9 cellular contexts compared by ENCODE assay signal in genomic region chr7:992742-993607, GRCh38. TPM values are rescaled to one million over a fixed set of nuclear protein-coding genes. Genes with fewer than 3 reads are reported as not detected.
DNase-seq lines count a peak whose midpoint lies in the region; ATAC-seq, FAIRE-seq and TF ChIP-seq lines count a peak whose summit lies in the region.
"Had no signal": no experiment of that assay in that cellular context is flagged by ENCODE, and none has a peak within 500 bp of the region (broad histone marks: within the 10 kb centered on the region; RNA-seq: fewer than 3 reads in every experiment).

No MANE protein-coding gene starts in this region.

- TF ChIP-seq RAD21 in HepG2 (CRISPR knock-in tag; IDR thresholded peaks at IDR 0.05) = peak; percentile 100

- peak overlapping the region; percentile 71 for H3K9ac ChIP-seq in HepG2 (ENCODE audit: insufficient read depth, low read depth, low read length)

- H3K4me2 ChIP-seq in HepG2 (ENCODE audit: low read depth, low read length) = peak overlapping the region; percentile 82

- ATAC-seq in GM19455 (IDR thresholded peaks at IDR 0.05; ENCODE audit: unreplicated experiment) (peak; percentile 82), HG03558 (IDR thresholded peaks at IDR 0.05; ENCODE audit: extremely low read depth, unreplicated experiment) (peak; percentile 46), HepG2 (peak; percentile 82)

- H3K27ac Mint-ChIP-seq in CD8-positive, alpha-beta memory T cell = peak overlapping the region in 1 of 8 donors; percentile 66
- no peak overlapping the region for H3K27ac Mint-ChIP-seq in chondrocyte (ENCODE audit: unreplicated experiment)
- H3K27ac Mint-ChIP-seq: activated naive CD8-positive, alpha-beta T cell had no signal

- peaks cover 0 to 8% (median 0%) of the 10 kb centered on the region in 3 donors for H3K36me3 Mint-ChIP-seq in CD8-positive, alpha-beta memory T cell
- peaks cover 1% of the 10 kb centered on the region for H3K36me3 Mint-ChIP-seq in chondrocyte (ENCODE audit: low read depth)
- H3K36me3 Mint-ChIP-seq: activated naive CD8-positive, alpha-beta T cell had no signal

- no peak overlapping the region for H3K4me3 ChIP-seq in CD8-positive, alpha-beta memory T cell (ENCODE audit: low read length)
- peak overlapping the region; percentile 54 to 74 (median 61); a peak in 5 of 6 replicates for H3K4me3 ChIP-seq in HepG2 (replicated peaks in 1 of 3; ENCODE audit: insufficient read depth in 1 of 3, low read depth in 2 of 3, low read length in 3 of 3)

- no TSS peak for BruUV-seq in HepG2 (replicated peaks; lab: Mats Ljungman, UMichigan)

- TF ChIP-seq POLR2A in HepG2 (IDR thresholded peaks at IDR 0.05; ENCODE audit: insufficient read depth in 1 of 2, low read depth in 2 of 2, low read length in 2 of 2) = peak in 1 of 2 experiments; percentile 53; a peak in 2 of 4 replicates

- TF ChIP-seq CTCF in chondrocyte (IDR thresholded peaks at IDR 0.05) (peak; percentile 100), HepG2 (CRISPR knock-in tag; IDR thresholded peaks at IDR 0.05) (peak; percentile 100)

- H3K9me3 ChIP-seq in CD8-positive, alpha-beta memory T cell (ENCODE audit: low read length) = no peaks in the 10 kb centered on the region
- H3K9me3 ChIP-seq in HepG2 (ENCODE audit: low read length) = no peaks in the 10 kb centered on the region

- in situ Hi-C loops in HepG2 (cut with HindIII; ENCODE audit: extremely low pct_ligation_motif_present, low pct_unique_long_range_greater_than_20kb) = loop anchor here (5.0 kb wide), 1 partner anchor 74 kb away; no protein-coding TSS in a partner anchor

- H3K4me1 Mint-ChIP-seq in CD8-positive, alpha-beta memory T cell = peaks cover 0 to 5% (median 3%) of the 10 kb centered on the region in 3 donors
- H3K4me1 Mint-ChIP-seq in chondrocyte (ENCODE audit: low read depth) = peaks cover 8% of the 10 kb centered on the region

- no peak overlapping the region for H3K4me3 Mint-ChIP-seq in CD8-positive, alpha-beta memory T cell
- H3K4me3 Mint-ChIP-seq in chondrocyte (ENCODE audit: unreplicated experiment) = peak overlapping the region; percentile 4
- H3K4me3 Mint-ChIP-seq: activated naive CD8-positive, alpha-beta T cell had no signal

- peak; percentile 79 for FAIRE-seq in HepG2 (lab: Jason Lieb, UNC)

- POLR2A ChIA-PET in CD8-positive, alpha-beta memory T cell (lab: Charles Lee) = interaction anchor here (1.2 to 2.0 kb wide), 2 partner anchors 73 to 264 kb away, joined by 5 to 7 read pairs; no protein-coding TSS in a partner anchor
- POLR2A ChIA-PET in HepG2 (lab: Yijun Ruan, JAX) = interaction anchor here (0.7 to 5.2 kb wide), 31 partner anchors 9 to 190 kb away, joined by 3 to 292 read pairs (median 5); partner anchors contain the start of genes ADAP1, COX19, CYP2W1 and GET4

- H3K4me1 ChIP-seq in CD8-positive, alpha-beta memory T cell (ENCODE audit: insufficient read depth, low read length) = peaks cover 5% of the 10 kb centered on the region
- H3K4me1 ChIP-seq in HepG2 (ENCODE audit: insufficient read depth, low read length) = peaks cover 35% of the 10 kb centered on the region

- intact Hi-C loops in HepG2 (cut with micrococcal nuclease; ENCODE audit: unreplicated experiment) = loop anchor here (1.0 to 5.0 kb wide), 4 partner anchors 11 to 72 kb away; no protein-coding TSS in a partner anchor

- no peak overlapping the region for H3K27ac ChIP-seq in CD8-positive, alpha-beta memory T cell (ENCODE audit: low read depth, low read length)
- peak overlapping the region; percentile 91 for H3K27ac ChIP-seq in HepG2 (ENCODE audit: extremely low read length, insufficient read depth, low read length)

- DNase-seq in CD8-positive, alpha-beta memory T cell = peak; percentile 83 to 95 (median 89)
- DNase-seq in NCI-H69 (lab: John Stamatoyannopoulos, UW) = peak; percentile 95
- peak; percentile 97 for DNase-seq in activated CD4-positive, alpha-beta T cell treated with anti-CD3 and anti-CD28 coated beads for 48 hours
- no peak for DNase-seq in chondrocyte (ENCODE audit: low spot score)
- peak; percentile 93 for DNase-seq in HepG2 (ENCODE audit: low spot score)
- DNase-seq in stimulated activated CD4-positive, alpha-beta T cell treated with anti-CD3 and anti-CD28 coated beads, TNF-alpha, amount 100 ng/mL, for 1 hour (ENCODE audit: low read depth in 3 of 3, low spot score in 1 of 3) = peak; percentile 84 to 94 (median 90)

- H3K79me2 ChIP-seq in HepG2 (ENCODE audit: insufficient read depth, low read length) = no peaks in the 10 kb centered on the region

- CTCF ChIA-PET in CD8-positive, alpha-beta memory T cell (lab: Charles Lee) = interaction anchor here (0.5 to 9.5 kb wide), 51 partner anchors 8 to 671 kb away, joined by 3 to 222 read pairs (median 5); partner anchors contain the start of genes COX19, CYP2W1 and GPR146
- CTCF ChIA-PET in HepG2 (lab: Yijun Ruan, JAX; ENCODE audit: low intra/inter-chr PET ratio, low total read pairs) = interaction anchor here (0.6 to 4.4 kb wide), 15 partner anchors 15 to 190 kb away, joined by 3 to 65 read pairs (median 5); partner anchors contain the start of genes COX19 and GPER1

- no peaks in the 10 kb centered on the region for H3K9me3 Mint-ChIP-seq in CD8-positive, alpha-beta memory T cell
- no peaks in the 10 kb centered on the region for H3K9me3 Mint-ChIP-seq in chondrocyte (ENCODE audit: low read depth)

- H2AFZ ChIP-seq in HepG2 (ENCODE audit: low read length) = no peak overlapping the region

- no peaks in the 10 kb centered on the region for H3K27me3 Mint-ChIP-seq in CD8-positive, alpha-beta memory T cell
- H3K27me3 Mint-ChIP-seq in chondrocyte (ENCODE audit: low read depth) = no peaks in the 10 kb centered on the region
- H3K27me3 Mint-ChIP-seq: activated naive CD8-positive, alpha-beta T cell had no signal

- H3K36me3 ChIP-seq in CD8-positive, alpha-beta memory T cell (ENCODE audit: insufficient read depth, low read length) = no peaks in the 10 kb centered on the region
- H3K36me3 ChIP-seq in HepG2 (replicated peaks in 1 of 2; ENCODE audit: control insufficient read depth in 1 of 2, insufficient read depth in 2 of 2, low read length in 2 of 2) = peaks cover 0 to 3% of the 10 kb centered on the region in 2 experiments; a peak in 1 of 5 replicates

- 7% methylated on average over 22 of the region's 33 CpGs for WGBS in HepG2 (ENCODE audit: low lambda C conversion rate)

- H4K20me1 ChIP-seq in HepG2 (ENCODE audit: insufficient read depth, low read length) = no peaks in the 10 kb centered on the region

- H3K27me3 ChIP-seq in CD8-positive, alpha-beta memory T cell (ENCODE audit: insufficient read depth, low read length, poor library complexity, severe bottlenecking) = no peaks in the 10 kb centered on the region
- no peaks in the 10 kb centered on the region for H3K27me3 ChIP-seq in HepG2 (ENCODE audit: control insufficient read depth in 1 of 2, insufficient read depth in 2 of 2, low read length in 2 of 2)

- TF ChIP-seq EP300 in HepG2 (IDR thresholded peaks at IDR 0.05; ENCODE audit: low read depth in 2 of 2, low read length in 2 of 2) = peak in 1 of 2 experiments; percentile 60; a peak in 2 of 4 replicates
- no peak for TF ChIP-seq EP300 in HepG2 (CRISPR knock-in tag; IDR thresholded peaks at IDR 0.05; ENCODE audit: borderline replicate concordance)

RNA-seq across cellular contexts. Expression of gene CYP2W1, which starts 10.0 kb away (rescaled TPM):
- not detected for total RNA-seq in CD8-positive, alpha-beta memory T cell
- polyA plus RNA-seq in CD8-positive, alpha-beta memory T cell = not detected
- total RNA-seq in chondrocyte (not detected in 3 replicates), HepG2 (2016; rRNA removed; fragmentation: Illumina TruSeq; extraction: Trizol) (11.7 and 31.7 TPM in 2 replicates)
- 6.8 and 8.3 TPM in 2 replicates for total RNA-seq in HepG2 (2016; cell fraction: cytosol; rRNA removed; fragmentation: Illumina TruSeq; extraction: Trizol; ENCODE audit: low read depth)
- 10.2 and 31.7 TPM in 2 replicates for total RNA-seq in HepG2 (2016; cell fraction: insoluble cytoplasmic fraction; rRNA removed; fragmentation: Illumina TruSeq; extraction: Trizol)
- total RNA-seq in HepG2 (2016; cell fraction: membrane; rRNA removed; fragmentation: Illumina TruSeq; extraction: Trizol) = 10.9 and 11.0 TPM in 2 replicates
- total RNA-seq in HepG2 (2016; cell fraction: nucleus; rRNA removed; fragmentation: Illumina TruSeq; extraction: Trizol) = 35.8 and 47.0 TPM in 2 replicates
- polyA plus RNA-seq in HepG2 (2011; rRNA removed) = 19.5 and 32.7 TPM in 2 replicates
- polyA plus RNA-seq in HepG2 (2011; cell fraction: cytosol; rRNA removed) = 9.5 and 22.3 TPM in 2 replicates
- 171 and 205 TPM in 2 replicates for polyA plus RNA-seq in HepG2 (2011; cell fraction: nucleus; rRNA removed)
- polyA plus RNA-seq in HepG2 (2012) = 20.0 and 28.3 TPM in 2 replicates
- polyA plus RNA-seq in HepG2 (2016; cell fraction: cytosol; fragmentation: Illumina TruSeq; extraction: Trizol; ENCODE audit: low read depth) = 5.5 and 6.2 TPM in 2 replicates
- polyA plus RNA-seq in HepG2 (2016; cell fraction: insoluble cytoplasmic fraction; fragmentation: Illumina TruSeq; extraction: Trizol; ENCODE audit: low read depth) = 14.3 and 20.7 TPM in 2 replicates
- 8.5 and 9.6 TPM in 2 replicates for polyA plus RNA-seq in HepG2 (2016; cell fraction: membrane; fragmentation: Illumina TruSeq; extraction: Trizol; ENCODE audit: low read depth)
- polyA plus RNA-seq in HepG2 (2016; cell fraction: nucleus; fragmentation: Illumina TruSeq; extraction: Trizol; ENCODE audit: insufficient read depth, low read depth) = 135 and 137 TPM in 2 replicates
- polyA minus RNA-seq in HepG2 (2011; rRNA and poly(A)+ RNA removed; ENCODE audit: low replicate concordance) = 66.3 TPM in 1 of 2 replicates, not detected in the other
- polyA minus RNA-seq in HepG2 (2011; cell fraction: cytosol; rRNA and poly(A)+ RNA removed) = 26.5 and 32.3 TPM in 2 replicates
- 88.4 and 113 TPM in 2 replicates for polyA minus RNA-seq in HepG2 (2011; cell fraction: nucleus; rRNA and poly(A)+ RNA removed)

RNA-seq across cellular contexts. Expression of gene COX19, which starts 17.6 kb away (rescaled TPM):
- total RNA-seq in CD8-positive, alpha-beta memory T cell = 10 to 100 TPM; 18.9 to 21.3 TPM
- polyA plus RNA-seq in CD8-positive, alpha-beta memory T cell = 25.9 TPM
- total RNA-seq in chondrocyte (9.2 to 9.6 TPM (median 9.5 TPM) in 3 replicates), HepG2 (2016; rRNA removed; fragmentation: Illumina TruSeq; extraction: Trizol) (6.5 and 11.5 TPM in 2 replicates)
- 2.6 and 3.0 TPM in 2 replicates for total RNA-seq in HepG2 (2016; cell fraction: cytosol; rRNA removed; fragmentation: Illumina TruSeq; extraction: Trizol; ENCODE audit: low read depth)
- total RNA-seq in HepG2 (2016; cell fraction: insoluble cytoplasmic fraction; rRNA removed; fragmentation: Illumina TruSeq; extraction: Trizol) = 7.4 and 15.2 TPM in 2 replicates
- total RNA-seq in HepG2 (2016; cell fraction: membrane; rRNA removed; fragmentation: Illumina TruSeq; extraction: Trizol) = 7.6 and 8.2 TPM in 2 replicates
- 21.5 and 23.4 TPM in 2 replicates for total RNA-seq in HepG2 (2016; cell fraction: nucleus; rRNA removed; fragmentation: Illumina TruSeq; extraction: Trizol)
- 21.0 and 21.7 TPM in 2 replicates for polyA plus RNA-seq in HepG2 (2011; rRNA removed)
- polyA plus RNA-seq in HepG2 (2011; cell fraction: cytosol; rRNA removed) = 12.5 and 14.3 TPM in 2 replicates
- 59.5 and 79.7 TPM in 2 replicates for polyA plus RNA-seq in HepG2 (2011; cell fraction: nucleus; rRNA removed)
- 14.5 and 16.2 TPM in 2 replicates for polyA plus RNA-seq in HepG2 (2012)
- 2.2 and 2.3 TPM in 2 replicates for polyA plus RNA-seq in HepG2 (2016; cell fraction: cytosol; fragmentation: Illumina TruSeq; extraction: Trizol; ENCODE audit: low read depth)
- polyA plus RNA-seq in HepG2 (2016; cell fraction: insoluble cytoplasmic fraction; fragmentation: Illumina TruSeq; extraction: Trizol; ENCODE audit: low read depth) = 11.0 and 11.3 TPM in 2 replicates
- 3.6 and 3.8 TPM in 2 replicates for polyA plus RNA-seq in HepG2 (2016; cell fraction: membrane; fragmentation: Illumina TruSeq; extraction: Trizol; ENCODE audit: low read depth)
- 32.8 and 35.0 TPM in 2 replicates for polyA plus RNA-seq in HepG2 (2016; cell fraction: nucleus; fragmentation: Illumina TruSeq; extraction: Trizol; ENCODE audit: insufficient read depth, low read depth)
- polyA minus RNA-seq in HepG2 (2011; rRNA and poly(A)+ RNA removed; ENCODE audit: low replicate concordance) = 12.8 and 23.5 TPM in 2 replicates
- 3.6 and 5.4 TPM in 2 replicates for polyA minus RNA-seq in HepG2 (2011; cell fraction: cytosol; rRNA and poly(A)+ RNA removed)
- polyA minus RNA-seq in HepG2 (2011; cell fraction: nucleus; rRNA and poly(A)+ RNA removed) = 50.6 and 61.9 TPM in 2 replicates

RNA-seq across cellular contexts. Expression of gene ADAP1, which starts 38.5 kb away (rescaled TPM):
- 10 to 100 TPM; 67.7 to 77.3 TPM for total RNA-seq in CD8-positive, alpha-beta memory T cell
- 37.7 TPM for polyA plus RNA-seq in CD8-positive, alpha-beta memory T cell
- total RNA-seq in chondrocyte (3.9 to 7.0 TPM (median 6.7 TPM) in 3 replicates), HepG2 (2016; rRNA removed; fragmentation: Illumina TruSeq; extraction: Trizol) (18.3 and 24.6 TPM in 2 replicates)
- 23.5 and 25.0 TPM in 2 replicates for total RNA-seq in HepG2 (2016; cell fraction: cytosol; rRNA removed; fragmentation: Illumina TruSeq; extraction: Trizol; ENCODE audit: low read depth)
- 16.6 and 27.2 TPM in 2 replicates for total RNA-seq in HepG2 (2016; cell fraction: insoluble cytoplasmic fraction; rRNA removed; fragmentation: Illumina TruSeq; extraction: Trizol)
- total RNA-seq in HepG2 (2016; cell fraction: membrane; rRNA removed; fragmentation: Illumina TruSeq; extraction: Trizol) = 46.3 and 47.4 TPM in 2 replicates
- total RNA-seq in HepG2 (2016; cell fraction: nucleus; rRNA removed; fragmentation: Illumina TruSeq; extraction: Trizol) = 13.2 TPM in 2 replicates
- 10.5 and 15.0 TPM in 2 replicates for polyA plus RNA-seq in HepG2 (2011; rRNA removed)
- 11.8 and 14.5 TPM in 2 replicates for polyA plus RNA-seq in HepG2 (2011; cell fraction: cytosol; rRNA removed)
- 19.8 and 24.0 TPM in 2 replicates for polyA plus RNA-seq in HepG2 (2011; cell fraction: nucleus; rRNA removed)
- polyA plus RNA-seq in HepG2 (2012) = 15.3 and 21.4 TPM in 2 replicates
- 24.2 and 28.1 TPM in 2 replicates for polyA plus RNA-seq in HepG2 (2016; cell fraction: cytosol; fragmentation: Illumina TruSeq; extraction: Trizol; ENCODE audit: low read depth)
- 17.0 and 28.9 TPM in 2 replicates for polyA plus RNA-seq in HepG2 (2016; cell fraction: insoluble cytoplasmic fraction; fragmentation: Illumina TruSeq; extraction: Trizol; ENCODE audit: low read depth)
- 45.2 and 45.4 TPM in 2 replicates for polyA plus RNA-seq in HepG2 (2016; cell fraction: membrane; fragmentation: Illumina TruSeq; extraction: Trizol; ENCODE audit: low read depth)
- 26.8 and 30.8 TPM in 2 replicates for polyA plus RNA-seq in HepG2 (2016; cell fraction: nucleus; fragmentation: Illumina TruSeq; extraction: Trizol; ENCODE audit: insufficient read depth, low read depth)
- 3.5 and 14.9 TPM in 2 replicates for polyA minus RNA-seq in HepG2 (2011; rRNA and poly(A)+ RNA removed; ENCODE audit: low replicate concordance)
- polyA minus RNA-seq in HepG2 (2011; cell fraction: cytosol; rRNA and poly(A)+ RNA removed) = 7.5 and 11.2 TPM in 2 replicates
- 5.2 and 7.6 TPM in 2 replicates for polyA minus RNA-seq in HepG2 (2011; cell fraction: nucleus; rRNA and poly(A)+ RNA removed)

RNA-seq across cellular contexts. Expression of gene GPR146, which starts 51.4 kb away (rescaled TPM):
- under 1 TPM; 0.55 to 0.70 TPM for total RNA-seq in CD8-positive, alpha-beta memory T cell
- 1.2 TPM for polyA plus RNA-seq in CD8-positive, alpha-beta memory T cell
- total RNA-seq in chondrocyte = 1.4 to 4.4 TPM (median 3.8 TPM) in 3 replicates
- total RNA-seq in HepG2 (2016; rRNA removed; fragmentation: Illumina TruSeq; extraction: Trizol) = 0.84 and 2.0 TPM in 2 replicates
- total RNA-seq in HepG2 (2016; cell fraction: cytosol; rRNA removed; fragmentation: Illumina TruSeq; extraction: Trizol; ENCODE audit: low read depth) = 0.91 and 1.1 TPM in 2 replicates
- total RNA-seq in HepG2 (2016; cell fraction: insoluble cytoplasmic fraction; rRNA removed; fragmentation: Illumina TruSeq; extraction: Trizol) = 0.89 and 1.2 TPM in 2 replicates
- 1.9 and 2.7 TPM in 2 replicates for total RNA-seq in HepG2 (2016; cell fraction: membrane; rRNA removed; fragmentation: Illumina TruSeq; extraction: Trizol)
- 1.1 and 3.4 TPM in 2 replicates for total RNA-seq in HepG2 (2016; cell fraction: nucleus; rRNA removed; fragmentation: Illumina TruSeq; extraction: Trizol)
- 15.9 and 17.2 TPM in 2 replicates for polyA plus RNA-seq in HepG2 (2011; rRNA removed)
- polyA plus RNA-seq in HepG2 (2011; cell fraction: cytosol; rRNA removed) = 11.4 and 22.4 TPM in 2 replicates
- 18.2 and 25.0 TPM in 2 replicates for polyA plus RNA-seq in HepG2 (2011; cell fraction: nucleus; rRNA removed)
- polyA plus RNA-seq in HepG2 (2012) = 4.5 and 5.3 TPM in 2 replicates
- polyA plus RNA-seq in HepG2 (2016; cell fraction: cytosol; fragmentation: Illumina TruSeq; extraction: Trizol; ENCODE audit: low read depth) = 2.1 and 2.2 TPM in 2 replicates
- polyA plus RNA-seq in HepG2 (2016; cell fraction: insoluble cytoplasmic fraction; fragmentation: Illumina TruSeq; extraction: Trizol; ENCODE audit: low read depth) = 0.78 and 1.3 TPM in 2 replicates
- polyA plus RNA-seq in HepG2 (2016; cell fraction: membrane; fragmentation: Illumina TruSeq; extraction: Trizol; ENCODE audit: low read depth) = 2.3 and 3.4 TPM in 2 replicates
- 2.2 and 2.5 TPM in 2 replicates for polyA plus RNA-seq in HepG2 (2016; cell fraction: nucleus; fragmentation: Illumina TruSeq; extraction: Trizol; ENCODE audit: insufficient read depth, low read depth)
- polyA minus RNA-seq in HepG2 (2011; rRNA and poly(A)+ RNA removed; ENCODE audit: low replicate concordance) = 0.87 and 47.8 TPM in 2 replicates
- polyA minus RNA-seq in HepG2 (2011; cell fraction: cytosol; rRNA and poly(A)+ RNA removed) = 6.9 and 9.1 TPM in 2 replicates
- 9.3 and 14.0 TPM in 2 replicates for polyA minus RNA-seq in HepG2 (2011; cell fraction: nucleus; rRNA and poly(A)+ RNA removed)
